Comparison of ENCODE assay signal across 8 cellular contexts in genomic region chr1:220046052-220046930, GRCh38. TPM values are rescaled to one million over a fixed set of nuclear protein-coding genes. Genes with fewer than 3 reads are reported as not detected.
DNase-seq lines count a peak whose midpoint lies in the region; FAIRE-seq and TF ChIP-seq lines count a peak whose summit lies in the region.

Gene EPRS1 (minus strand): TSS chr1:220046505. CDS start chr1:220046388, 117 bp downstream.

- H2AFZ ChIP-seq in MM.1S (ENCODE audit: low read length) (peak within 1 kb of the TSS; percentile 86), neuronal stem cell (ENCODE audit: low read length) (peak within 1 kb of the TSS; percentile 84)

- H3K9me2 ChIP-seq in MM.1S (replicated peaks; ENCODE audit: insufficient read depth, low read length) = no peaks in the 10 kb centered on the region

- H2BK120ac ChIP-seq in neuronal stem cell (ENCODE audit: low read depth, low read length) = no peak within 1 kb of the TSS

- no peak within 1 kb of the TSS for H2BK12ac ChIP-seq in neuronal stem cell (ENCODE audit: low read length)

- no peak within 1 kb of the TSS for H2BK5ac ChIP-seq in neuronal stem cell (ENCODE audit: low read length)

- in situ Hi-C loops in HAP-1 (cut with MboI; ENCODE audit: low sequenced_read_pairs) = no loop called here

- DNase-seq in HAP-1 (ENCODE audit: low spot score in 2 of 2) (peak; percentile 95 to 97), MM.1S (peak; percentile 99), SJCRH30 (peak; percentile 96 to 98), foreskin melanocyte (peak; percentile 98), neuronal stem cell (ENCODE audit: low spot score) (peak; percentile 90), substantia nigra (lab: John Stamatoyannopoulos, UW) (peak; percentile 43 to 94 (median 85))
- DNase-seq in activated naive CD4-positive, alpha-beta T cell (lab: John Stamatoyannopoulos, UW) = peak; percentile 77 to 88 (median 84)

- H3K14ac ChIP-seq in neuronal stem cell (ENCODE audit: low read length) = peak within 1 kb of the TSS; percentile 58

- peak within 1 kb of the TSS; percentile 59 for H4K91ac ChIP-seq in neuronal stem cell (ENCODE audit: low read depth, low read length, poor library complexity)

- peak within 1 kb of the TSS; percentile 85 for H3K9ac ChIP-seq in MM.1S (ENCODE audit: low read length)
- H3K9ac ChIP-seq in neuronal stem cell (ENCODE audit: low read depth, low read length, poor library complexity) = peak within 1 kb of the TSS; percentile 99

- H3K36me3 ChIP-seq in HAP-1 (replicated peaks) (peaks cover 8% of the 10 kb centered on the region; the same call in 1 of the 2 replicates), MM.1S (replicated peaks; ENCODE audit: insufficient read depth, low read length) (no peaks in the 10 kb centered on the region; the same call in 1 of the 2 replicates), SJCRH30 (no peaks in the 10 kb centered on the region), neuronal stem cell (replicated peaks in 1 of 2; ENCODE audit: control insufficient read depth in 2 of 2, insufficient read depth in 2 of 2, low read length in 2 of 2) (peaks cover 0 to 9% of the 10 kb centered on the region in 2 donors)

- peaks cover 4% of the 10 kb centered on the region; the same call in 1 of the 2 replicates for H4K20me1 ChIP-seq in MM.1S (ENCODE audit: insufficient read depth, low read length)

- peak within 1 kb of the TSS; percentile 72; the same call in 1 of the 2 replicates for H3K27ac ChIP-seq in MM.1S (ENCODE audit: low read length)
- peak within 1 kb of the TSS; percentile 19 for H3K27ac ChIP-seq in SJCRH30
- peak within 1 kb of the TSS; percentile 57 for H3K27ac ChIP-seq in neuronal stem cell (replicated peaks; ENCODE audit: low read length)
- H3K27ac ChIP-seq in substantia nigra (ENCODE audit: low read depth, low read length, poor library complexity, severe bottlenecking) = peak within 1 kb of the TSS; percentile 91

- peaks cover 2% of the 10 kb centered on the region for H3K79me1 ChIP-seq in neuronal stem cell (ENCODE audit: low read depth, low read length)

- FAIRE-seq in G401.6 (lab: Jason Lieb, UNC) = peak; percentile 97

- H2BK15ac ChIP-seq in neuronal stem cell (ENCODE audit: low read length) = peak within 1 kb of the TSS; percentile 94

- TF ChIP-seq CTCF in MM.1S (IDR thresholded peaks at IDR 0.05; ENCODE audit: low read length) = peak; percentile 66

- no CpG with 5 or more reads among the region's 71 CpGs for WGBS in neuronal stem cell (ENCODE audit: extremely low coverage in 2 of 2, insufficient read length in 2 of 2, insufficient replicate concordance in 1 of 2), 2 donors

- H3K4ac ChIP-seq in neuronal stem cell (ENCODE audit: low read length) = peak within 1 kb of the TSS; percentile 66

- H3K4me1 ChIP-seq in HAP-1 (peaks cover 12% of the 10 kb centered on the region), MM.1S (ENCODE audit: low read length) (peaks cover 13% of the 10 kb centered on the region), SJCRH30 (no peaks in the 10 kb centered on the region), neuronal stem cell (ENCODE audit: control insufficient read depth in 2 of 2, insufficient read depth in 1 of 2, low read depth in 1 of 2, low read length in 2 of 2) (peaks cover 0 to 3% of the 10 kb centered on the region in 2 donors)

- H3K9me3 ChIP-seq in HAP-1 = no peaks in the 10 kb centered on the region
- H3K9me3 ChIP-seq in MM.1S (replicated peaks; ENCODE audit: insufficient read depth, low read length) = no peaks in the 10 kb centered on the region
- no peaks in the 10 kb centered on the region for H3K9me3 ChIP-seq in SJCRH30 (replicated peaks)
- H3K9me3 ChIP-seq in neuronal stem cell (replicated peaks in 1 of 2; ENCODE audit: control insufficient read depth in 2 of 2, insufficient read depth in 1 of 2, low read depth in 1 of 2, low read length in 2 of 2) = no peaks in the 10 kb centered on the region

- peak within 1 kb of the TSS; percentile 84 for H4K8ac ChIP-seq in neuronal stem cell (ENCODE audit: low read depth, low read length)

- peak within 1 kb of the TSS; percentile 51 for H3K4me2 ChIP-seq in MM.1S (ENCODE audit: low read depth, low read length)
- H3K4me2 ChIP-seq in neuronal stem cell (ENCODE audit: insufficient read depth, low read length, poor library complexity, severe bottlenecking) = peak within 1 kb of the TSS; percentile 86

- peak within 1 kb of the TSS; percentile 94 for H3K18ac ChIP-seq in neuronal stem cell (ENCODE audit: low read length)

- H3K79me2 ChIP-seq in MM.1S (ENCODE audit: low read length) = peaks cover 50% of the 10 kb centered on the region

- H3K4me3 ChIP-seq in HAP-1 = peak within 1 kb of the TSS; percentile 97
- H3K4me3 ChIP-seq in MM.1S (ENCODE audit: low read length) = peak within 1 kb of the TSS; percentile 94
- H3K4me3 ChIP-seq in SJCRH30 = peak within 1 kb of the TSS; percentile 74
- H3K4me3 ChIP-seq in neuronal stem cell (ENCODE audit: low read length in 2 of 2) = peak within 1 kb of the TSS; percentile 84 to 94

- H2AK5ac ChIP-seq in neuronal stem cell (ENCODE audit: low read depth, low read length) = no peak within 1 kb of the TSS

- no peaks in the 10 kb centered on the region; the same call in 1 of the 2 replicates for H3K27me3 ChIP-seq in HAP-1 (ENCODE audit: low read depth)
- H3K27me3 ChIP-seq in MM.1S (replicated peaks; ENCODE audit: insufficient read depth, low read length) = no peaks in the 10 kb centered on the region
- H3K27me3 ChIP-seq in SJCRH30 = no peaks in the 10 kb centered on the region
- no peaks in the 10 kb centered on the region for H3K27me3 ChIP-seq in neuronal stem cell (ENCODE audit: control insufficient read depth in 3 of 3, insufficient read depth in 3 of 3, low read depth in 1 of 3, low read length in 3 of 3)

- H3K23ac ChIP-seq in neuronal stem cell (ENCODE audit: low read depth, low read length, poor library complexity) = peak within 1 kb of the TSS; percentile 99

- H3F3A ChIP-seq in MM.1S (ENCODE audit: insufficient read depth, low read length) = peaks cover 9% of the 10 kb centered on the region; the same call in 1 of the 2 replicates

RNA-seq across cellular contexts. Expression of gene EPRS1, which starts in this region (rescaled TPM):
- 112 and 123 TPM in 2 replicates for total RNA-seq in SJCRH30 (2014; rRNA removed; shearing (Covaris generic))
- 42.5 TPM for polyA plus RNA-seq in neuronal stem cell (2013, experiment 1 of 2)
- polyA plus RNA-seq in neuronal stem cell (2013, experiment 2 of 2) = 43.8 TPM

Comparison
In these comparisons a context has a peak if more than half of its experiments do, and no peak if none do; other contexts are left out.
1. Peak in every context shown above with its lines: DNase-seq, H3K4me3 ChIP-seq and H3K27ac ChIP-seq.
2. H3K27ac ChIP-seq: peak in every context shown above with its lines; median percentile 91 in substantia nigra; 72 in MM.1S; 57 in neuronal stem cell; 19 in SJCRH30.